Comparison of ENCODE assay signal across 1 cellular context in genomic region chr3:157152438-157152837, GRCh38.
TF ChIP-seq lines count a peak whose summit lies in the region.

No MANE protein-coding gene starts in this region.

TF ChIP-seq in SK-N-SH treated with all-trans-retinoic acid at 6 μM for 48 hours, 23 proteins besides CTCF, POLR2A, EP300 and RAD21 (continued from another document):
- no peak for TF ChIP-seq CSRNP3 (CRISPR knock-in tag; IDR thresholded peaks at IDR 0.05)
